Comparison of ENCODE assay signal across 10 cellular contexts in genomic region chr14:27278341-27278740, GRCh38.
"Had no signal": no experiment of that assay in that cellular context is flagged by ENCODE, and none has a peak within 500 bp of the region (broad histone marks: within the 10 kb centered on the region; RNA-seq: fewer than 3 reads in every experiment).

No MANE protein-coding gene starts in this region.

- FAIRE-seq: H1, H54 had no signal

- H3K27ac ChIP-seq: GM23248 had no signal

- H3K4me2 ChIP-seq: GM23338 had no signal

- H3K9me3 Mint-ChIP-seq: GM23338 had no signal

- H3K9ac ChIP-seq: GM23248 had no signal

- H3K4me3 ChIP-seq: GM23248, GM23338, HAP-1 had no signal

- H3K4me1 ChIP-seq: HAP-1 had no signal

- DNase-seq: GM23248, GOT3, H7, H9, HCEC 1CT, HFFc6 had no signal

- H3K36me3 ChIP-seq: HAP-1 had no signal

- H3K27ac Mint-ChIP-seq: GM23338, H9, HFFc6 had no signal

- H2AFZ ChIP-seq: GM23248, GM23338 had no signal

- H3K4me1 Mint-ChIP-seq: GM23338, H9 had no signal

- H3K4me3 Mint-ChIP-seq: GM23338, H9, HFFc6 had no signal
